2 cellular contexts compared by ENCODE assay signal in genomic region chr1:189438808-189439207, GRCh38.
TF ChIP-seq lines count a peak whose summit lies in the region.

No MANE protein-coding gene starts in this region.

TF ChIP-seq in IMR-90, 13 proteins besides CTCF, POLR2A, EP300 and RAD21 (continued from another document):
- 0 out of 2 replicates have a peak, but pooled peaks have one; percentile 21 for TF ChIP-seq MAFK (IDR thresholded peaks at IDR 0.05; ENCODE audit: low read depth, low read length)

TF ChIP-seq in K562, 482 proteins besides CTCF, POLR2A, EP300 and RAD21 (continued from another document):
- no peak for TF ChIP-seq ZNF124 (CRISPR knock-in tag; IDR thresholded peaks at IDR 0.05)
- TF ChIP-seq TARDBP (IDR thresholded peaks at IDR 0.05): no peak
- no peak for TF ChIP-seq HCFC1 (IDR thresholded peaks at IDR 0.05; ENCODE audit: low read depth, low read length)
- peak; percentile 38; the same call in 1 of the 2 replicates for TF ChIP-seq MAFF (IDR thresholded peaks at IDR 0.05; ENCODE audit: low read length)
